ENCODE assay signal across 25 cellular contexts in the genomic region with DNA sequence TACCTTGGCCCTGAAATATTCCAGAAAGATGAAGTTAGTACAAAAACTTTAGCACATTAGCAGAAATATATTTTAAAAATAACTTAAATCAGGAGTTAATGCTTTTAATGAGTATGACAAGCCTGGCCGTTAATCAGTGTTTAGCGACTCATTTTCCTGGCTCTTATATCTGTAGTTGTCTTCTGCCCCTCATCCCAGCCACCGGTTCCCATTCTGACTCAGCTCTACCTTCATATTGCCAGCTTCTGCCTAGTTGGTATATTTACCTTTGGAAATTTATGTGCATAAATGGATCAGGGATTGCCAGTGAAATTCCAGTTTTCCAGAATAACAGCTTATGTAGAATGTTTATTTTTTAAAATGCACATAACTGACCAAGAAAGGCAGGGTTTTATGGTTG.
"Had no signal": no experiment of that assay in that cellular context is flagged by ENCODE, and none has a peak within 500 bp of the region (broad histone marks: within the 10 kb centered on the region; RNA-seq: fewer than 3 reads in every experiment).

No MANE protein-coding gene starts in this region.

- H3K9me3 ChIP-seq: colonic mucosa, esophagus muscularis mucosa, esophagus squamous epithelium, gastrocnemius medialis, gastroesophageal sphincter, heart left ventricle, heart right ventricle had no signal

- H3K4me3 Mint-ChIP-seq: dendritic cell treated with granulocyte-macrophage colony-stimulating factor and Interleukin-4, amounts not matched to agents 40 ng/mL and 50 ng/mL, for 4 days; effector memory CD8-positive, alpha-beta T cell; endodermal cell had no signal

- DNase-seq: colonic mucosa; cortex of kidney; dermis blood vessel endothelial cell; dorsolateral prefrontal cortex; effector CD4-positive, alpha-beta T cell; effector CD8-positive, alpha-beta T cell; effector memory CD4-positive, alpha-beta T cell; effector memory CD8-positive, alpha-beta T cell; endodermal cell; erythroblast; esophagus squamous epithelium; foreskin fibroblast; foreskin keratinocyte; foreskin melanocyte; gastrocnemius medialis; glutamatergic neuron; head of caudate nucleus; heart left ventricle; heart right ventricle had no signal

- H3K27ac Mint-ChIP-seq: dendritic cell treated with granulocyte-macrophage colony-stimulating factor and Interleukin-4, amounts not matched to agents 40 ng/mL and 50 ng/mL, for 4 days; effector memory CD8-positive, alpha-beta T cell; endodermal cell had no signal

- H3K4me3 ChIP-seq: colonic mucosa, coronary artery, dorsolateral prefrontal cortex, esophagus muscularis mucosa, esophagus squamous epithelium, gastrocnemius medialis, gastroesophageal sphincter, heart left ventricle, heart right ventricle had no signal

- ATAC-seq: effector memory CD8-positive, alpha-beta T cell; esophagus mucosa; foreskin keratinocyte; gastrocnemius medialis; gastroesophageal sphincter; heart left ventricle; heart right ventricle had no signal

- H3K9me3 Mint-ChIP-seq: dendritic cell treated with granulocyte-macrophage colony-stimulating factor and Interleukin-4, amounts not matched to agents 40 ng/mL and 50 ng/mL, for 4 days; effector memory CD8-positive, alpha-beta T cell; endodermal cell had no signal

- H3K27me3 ChIP-seq: colonic mucosa, dorsolateral prefrontal cortex, esophagus muscularis mucosa, esophagus squamous epithelium, foreskin keratinocyte, gastrocnemius medialis, gastroesophageal sphincter, heart left ventricle, heart right ventricle had no signal

- H3K4me1 ChIP-seq: colonic mucosa, esophagus muscularis mucosa, esophagus squamous epithelium, foreskin keratinocyte, gastrocnemius medialis, gastroesophageal sphincter had no signal

- H3K36me3 ChIP-seq: colonic mucosa, esophagus muscularis mucosa, esophagus squamous epithelium, gastrocnemius medialis, gastroesophageal sphincter, heart left ventricle had no signal

- H3K27me3 Mint-ChIP-seq: effector memory CD8-positive, alpha-beta T cell had no signal

- H3K27ac ChIP-seq: colonic mucosa, coronary artery, dorsolateral prefrontal cortex, epithelial cell of prostate, esophagus muscularis mucosa, esophagus squamous epithelium, foreskin keratinocyte, gastrocnemius medialis, gastroesophageal sphincter, heart left ventricle, heart right ventricle had no signal
